1 cellular context compared by ENCODE assay signal in the genomic region with DNA sequence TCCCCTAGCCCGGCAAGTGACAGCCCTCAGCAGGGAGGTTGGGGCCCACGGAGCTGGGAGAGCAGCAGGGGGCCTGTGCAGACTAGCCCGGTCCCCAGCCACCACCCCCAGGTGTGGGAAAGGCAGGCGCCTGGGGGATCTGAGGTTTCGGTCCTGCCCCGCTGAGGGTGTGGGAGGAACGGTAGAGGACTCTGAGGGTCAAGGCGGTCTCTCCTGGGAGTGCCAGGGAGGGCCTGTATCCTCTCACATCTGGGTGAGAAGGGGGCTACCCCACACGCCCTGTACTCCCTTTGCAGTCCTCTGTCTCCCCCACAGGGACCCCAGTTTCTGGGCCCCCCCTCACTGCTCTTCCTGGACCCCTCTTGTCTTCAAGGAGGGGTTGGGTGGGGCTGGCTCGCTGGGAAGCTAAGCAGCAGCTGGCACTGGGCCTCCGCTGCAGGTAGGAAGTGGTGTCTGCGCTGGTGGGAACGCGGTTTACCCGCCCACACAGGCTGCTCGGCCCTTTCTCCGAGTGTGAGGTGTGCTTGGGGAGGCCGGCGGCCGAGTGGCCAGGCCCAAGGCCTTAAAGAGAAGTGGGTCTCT.
TF ChIP-seq lines count a peak whose summit lies in the region.

No MANE protein-coding gene starts in this region.

TF ChIP-seq in GM23338, 12 proteins besides CTCF, POLR2A, EP300 and RAD21 (continued from another document):
- TF ChIP-seq, protein P1, sequence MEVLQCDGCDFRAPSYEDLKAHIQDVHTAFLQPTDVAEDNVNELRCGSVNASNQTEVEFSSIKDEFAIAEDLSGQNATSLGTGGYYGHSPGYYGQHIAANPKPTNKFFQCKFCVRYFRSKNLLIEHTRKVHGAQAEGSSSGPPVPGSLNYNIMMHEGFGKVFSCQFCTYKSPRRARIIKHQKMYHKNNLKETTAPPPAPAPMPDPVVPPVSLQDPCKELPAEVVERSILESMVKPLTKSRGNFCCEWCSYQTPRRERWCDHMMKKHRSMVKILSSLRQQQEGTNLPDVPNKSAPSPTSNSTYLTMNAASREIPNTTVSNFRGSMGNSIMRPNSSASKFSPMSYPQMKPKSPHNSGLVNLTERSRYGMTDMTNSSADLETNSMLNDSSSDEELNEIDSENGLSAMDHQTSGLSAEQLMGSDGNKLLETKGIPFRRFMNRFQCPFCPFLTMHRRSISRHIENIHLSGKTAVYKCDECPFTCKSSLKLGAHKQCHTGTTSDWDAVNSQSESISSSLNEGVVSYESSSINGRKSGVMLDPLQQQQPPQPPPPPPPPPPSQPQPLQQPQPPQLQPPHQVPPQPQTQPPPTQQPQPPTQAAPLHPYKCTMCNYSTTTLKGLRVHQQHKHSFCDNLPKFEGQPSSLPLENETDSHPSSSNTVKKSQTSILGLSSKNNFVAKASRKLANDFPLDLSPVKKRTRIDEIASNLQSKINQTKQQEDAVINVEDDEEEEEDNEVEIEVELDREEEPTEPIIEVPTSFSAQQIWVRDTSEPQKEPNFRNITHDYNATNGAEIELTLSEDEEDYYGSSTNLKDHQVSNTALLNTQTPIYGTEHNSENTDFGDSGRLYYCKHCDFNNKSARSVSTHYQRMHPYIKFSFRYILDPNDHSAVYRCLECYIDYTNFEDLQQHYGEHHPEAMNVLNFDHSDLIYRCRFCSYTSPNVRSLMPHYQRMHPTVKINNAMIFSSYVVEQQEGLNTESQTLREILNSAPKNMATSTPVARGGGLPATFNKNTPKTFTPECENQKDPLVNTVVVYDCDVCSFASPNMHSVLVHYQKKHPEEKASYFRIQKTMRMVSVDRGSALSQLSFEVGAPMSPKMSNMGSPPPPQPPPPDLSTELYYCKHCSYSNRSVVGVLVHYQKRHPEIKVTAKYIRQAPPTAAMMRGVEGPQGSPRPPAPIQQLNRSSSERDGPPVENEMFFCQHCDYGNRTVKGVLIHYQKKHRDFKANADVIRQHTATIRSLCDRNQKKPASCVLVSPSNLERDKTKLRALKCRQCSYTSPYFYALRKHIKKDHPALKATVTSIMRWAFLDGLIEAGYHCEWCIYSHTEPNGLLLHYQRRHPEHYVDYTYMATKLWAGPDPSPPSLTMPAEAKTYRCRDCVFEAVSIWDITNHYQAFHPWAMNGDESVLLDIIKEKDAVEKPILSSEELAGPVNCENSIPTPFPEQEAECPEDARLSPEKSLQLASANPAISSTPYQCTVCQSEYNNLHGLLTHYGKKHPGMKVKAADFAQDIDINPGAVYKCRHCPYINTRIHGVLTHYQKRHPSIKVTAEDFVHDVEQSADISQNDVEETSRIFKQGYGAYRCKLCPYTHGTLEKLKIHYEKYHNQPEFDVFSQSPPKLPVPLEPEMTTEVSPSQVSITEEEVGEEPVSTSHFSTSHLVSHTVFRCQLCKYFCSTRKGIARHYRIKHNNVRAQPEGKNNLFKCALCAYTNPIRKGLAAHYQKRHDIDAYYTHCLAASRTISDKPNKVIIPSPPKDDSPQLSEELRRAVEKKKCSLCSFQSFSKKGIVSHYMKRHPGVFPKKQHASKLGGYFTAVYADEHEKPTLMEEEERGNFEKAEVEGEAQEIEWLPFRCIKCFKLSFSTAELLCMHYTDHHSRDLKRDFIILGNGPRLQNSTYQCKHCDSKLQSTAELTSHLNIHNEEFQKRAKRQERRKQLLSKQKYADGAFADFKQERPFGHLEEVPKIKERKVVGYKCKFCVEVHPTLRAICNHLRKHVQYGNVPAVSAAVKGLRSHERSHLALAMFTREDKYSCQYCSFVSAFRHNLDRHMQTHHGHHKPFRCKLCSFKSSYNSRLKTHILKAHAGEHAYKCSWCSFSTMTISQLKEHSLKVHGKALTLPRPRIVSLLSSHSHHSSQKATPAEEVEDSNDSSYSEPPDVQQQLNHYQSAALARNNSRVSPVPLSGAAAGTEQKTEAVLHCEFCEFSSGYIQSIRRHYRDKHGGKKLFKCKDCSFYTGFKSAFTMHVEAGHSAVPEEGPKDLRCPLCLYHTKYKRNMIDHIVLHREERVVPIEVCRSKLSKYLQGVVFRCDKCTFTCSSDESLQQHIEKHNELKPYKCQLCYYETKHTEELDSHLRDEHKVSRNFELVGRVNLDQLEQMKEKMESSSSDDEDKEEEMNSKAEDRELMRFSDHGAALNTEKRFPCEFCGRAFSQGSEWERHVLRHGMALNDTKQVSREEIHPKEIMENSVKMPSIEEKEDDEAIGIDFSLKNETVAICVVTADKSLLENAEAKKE (CRISPR knock-in tag; IDR thresholded peaks at IDR 0.05), result no peak
- TF ChIP-seq, protein P2, sequence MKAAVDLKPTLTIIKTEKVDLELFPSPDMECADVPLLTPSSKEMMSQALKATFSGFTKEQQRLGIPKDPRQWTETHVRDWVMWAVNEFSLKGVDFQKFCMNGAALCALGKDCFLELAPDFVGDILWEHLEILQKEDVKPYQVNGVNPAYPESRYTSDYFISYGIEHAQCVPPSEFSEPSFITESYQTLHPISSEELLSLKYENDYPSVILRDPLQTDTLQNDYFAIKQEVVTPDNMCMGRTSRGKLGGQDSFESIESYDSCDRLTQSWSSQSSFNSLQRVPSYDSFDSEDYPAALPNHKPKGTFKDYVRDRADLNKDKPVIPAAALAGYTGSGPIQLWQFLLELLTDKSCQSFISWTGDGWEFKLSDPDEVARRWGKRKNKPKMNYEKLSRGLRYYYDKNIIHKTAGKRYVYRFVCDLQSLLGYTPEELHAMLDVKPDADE (IDR thresholded peaks at IDR 0.05), result no peak
- TF ChIP-seq ZNF114 (CRISPR knock-in tag; IDR thresholded peaks at IDR 0.05) (no peak), NANOG (IDR thresholded peaks at IDR 0.05; ENCODE audit: borderline replicate concordance) (no peak), STAT1 (IDR thresholded peaks at IDR 0.05; ENCODE audit: unreplicated experiment) (no peak)
